ENCODE assay signal across 12 cellular contexts in the genomic region with DNA sequence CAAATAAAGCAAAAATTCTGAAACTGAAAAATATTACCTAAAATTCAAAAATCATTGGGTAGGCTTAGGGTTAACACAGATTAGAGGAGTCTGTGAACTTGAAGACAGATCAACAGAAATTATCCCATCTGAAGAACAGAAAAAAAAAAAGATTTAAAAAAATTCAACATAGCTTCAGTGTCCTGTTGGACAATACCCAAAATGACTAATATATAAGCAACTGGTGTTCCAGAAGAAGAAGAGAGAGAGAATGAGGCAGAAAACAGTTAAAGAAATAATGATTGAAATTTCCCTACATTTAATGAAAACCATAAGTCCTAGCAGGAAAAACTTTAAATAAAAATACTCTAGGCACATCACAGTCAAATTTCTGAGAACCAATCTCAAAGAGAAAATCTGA. TPM values are rescaled to one million over a fixed set of nuclear protein-coding genes. Genes with fewer than 3 reads are reported as not detected.
DNase-seq lines count a peak whose midpoint lies in the region; ATAC-seq, FAIRE-seq and TF ChIP-seq lines count a peak whose summit lies in the region.
"Had no signal": no experiment of that assay in that cellular context is flagged by ENCODE, and none has a peak within 500 bp of the region (broad histone marks: within the 10 kb centered on the region; RNA-seq: fewer than 3 reads in every experiment).

No MANE protein-coding gene starts in this region.

- H3K27ac Mint-ChIP-seq in astrocyte (ENCODE audit: unreplicated experiment) = no peak overlapping the region

- no peak overlapping the region for H3K4me2 ChIP-seq in astrocyte (ENCODE audit: low read length)

- no peak overlapping the region for H3K9ac ChIP-seq in astrocyte (ENCODE audit: low read length)

- H3K4me3 Mint-ChIP-seq in astrocyte (ENCODE audit: unreplicated experiment) = no peak overlapping the region
- H3K4me3 Mint-ChIP-seq: CD8-positive, alpha-beta memory T cell; H9 had no signal

- H3K9me3 Mint-ChIP-seq in astrocyte (ENCODE audit: unreplicated experiment) = no peaks in the 10 kb centered on the region
- H3K9me3 Mint-ChIP-seq: CD8-positive, alpha-beta memory T cell; H9 had no signal

- H3K4me3 ChIP-seq in AG10803 (ENCODE audit: low read length) = no peak overlapping the region
- no peak overlapping the region for H3K4me3 ChIP-seq in astrocyte (ENCODE audit: insufficient read depth, low read depth, low read length)
- no peak overlapping the region for H3K4me3 ChIP-seq in fibroblast of pulmonary artery (replicated peaks; ENCODE audit: low read depth, low read length)
- no peak overlapping the region for H3K4me3 ChIP-seq in right cardiac atrium (ENCODE audit: low read length)

- intact Hi-C loops in right cardiac atrium (cut with DNase I) (no loop called here), cardiac septum (cut with DNase I) (no loop called here)

- peaks cover 16% of the 10 kb centered on the region for H3K36me3 Mint-ChIP-seq in astrocyte (ENCODE audit: low read depth, unreplicated experiment)

- peaks cover 9% of the 10 kb centered on the region for H3K79me2 ChIP-seq in astrocyte (ENCODE audit: insufficient read depth, low read length)

- DNase-seq in AG10803 (ENCODE audit: low read depth) (peak; percentile 28), HCEC 1CT (peak; percentile 48), astrocyte (ENCODE audit: low read depth) (peak; percentile 5), fibroblast of pulmonary artery (ENCODE audit: low read depth) (peak; percentile 6), right cardiac atrium (no peak), cardiac septum (ENCODE audit: low spot score) (no peak), kidney tubule cell (ENCODE audit: low spot score) (no peak)
- DNase-seq: CD8-positive, alpha-beta memory T cell; H9 had no signal

- H2AFZ ChIP-seq in astrocyte (ENCODE audit: low read depth, low read length) = no peak overlapping the region

- no peaks in the 10 kb centered on the region for H3K27me3 Mint-ChIP-seq in astrocyte (ENCODE audit: low read depth, unreplicated experiment)
- H3K27me3 Mint-ChIP-seq: CD8-positive, alpha-beta memory T cell had no signal

- H3K27me3 ChIP-seq in astrocyte (ENCODE audit: insufficient read depth, low read length) = no peaks in the 10 kb centered on the region
- H3K27me3 ChIP-seq in right cardiac atrium (ENCODE audit: control insufficient read depth, insufficient read depth) = no peaks in the 10 kb centered on the region
- H3K27me3 ChIP-seq: BE2C had no signal

- no peaks in the 10 kb centered on the region for H3K4me1 Mint-ChIP-seq in astrocyte (ENCODE audit: low read depth, unreplicated experiment)

- H3K36me3 ChIP-seq in astrocyte (ENCODE audit: insufficient read depth, low read length) = peaks cover 29% of the 10 kb centered on the region

- TF ChIP-seq CTCF in AG10803 (conservative IDR thresholded peaks at IDR 0.05; ENCODE audit: low read length) = no peak
- TF ChIP-seq CTCF in astrocyte (IDR thresholded peaks at IDR 0.05; ENCODE audit: insufficient read depth, low read depth, low read length) = no peak
- no peak for TF ChIP-seq CTCF in fibroblast of pulmonary artery (IDR thresholded peaks at IDR 0.05; ENCODE audit: low read length, missing control alignments)

- no peak for FAIRE-seq in astrocyte (lab: Jason Lieb, UNC)
- FAIRE-seq: RCC 7860 had no signal

- H4K20me1 ChIP-seq in astrocyte (ENCODE audit: insufficient read depth, low read length) = no peaks in the 10 kb centered on the region

- H3K27ac ChIP-seq in astrocyte (ENCODE audit: low read depth, low read length) (no peak overlapping the region), right cardiac atrium (ENCODE audit: low read length) (no peak overlapping the region)

- ATAC-seq in right cardiac atrium (no peak), HG03460 (IDR thresholded peaks at IDR 0.05; ENCODE audit: unreplicated experiment) (no peak)

- no peaks in the 10 kb centered on the region for H3K9me3 ChIP-seq in astrocyte (ENCODE audit: insufficient read depth, low read depth, low read length)
- no peaks in the 10 kb centered on the region for H3K9me3 ChIP-seq in right cardiac atrium (ENCODE audit: control insufficient read depth, low read length)
- H3K9me3 ChIP-seq: BE2C had no signal

- no peaks in the 10 kb centered on the region for H3K4me1 ChIP-seq in astrocyte (ENCODE audit: insufficient read depth, low read length)
- H3K4me1 ChIP-seq in right cardiac atrium (ENCODE audit: control insufficient read depth, insufficient read depth, low read length) = no peaks in the 10 kb centered on the region
- H3K4me1 ChIP-seq: BE2C had no signal

RNA-seq across cellular contexts. Expression of a gene that starts 31.5 kb away (rescaled TPM):
- total RNA-seq in astrocyte (131 and 135 TPM in 2 replicates), right cardiac atrium (10 to 100 TPM; 45.7 to 62.7 (median 55.6) TPM), cardiac septum (53.4 TPM)
- 54.9 TPM for polyA plus RNA-seq in right cardiac atrium

RNA-seq across cellular contexts. Expression of a gene that starts 38.8 kb away (rescaled TPM):
- total RNA-seq in astrocyte = 62.7 and 68.2 TPM in 2 replicates
- total RNA-seq in right cardiac atrium = 10 to 100 TPM; 42.9 to 49.7 (median 45.7) TPM
- 34.5 TPM for polyA plus RNA-seq in right cardiac atrium
- 61.3 TPM for total RNA-seq in cardiac septum

Comparison
In these comparisons a context has a peak if more than half of its experiments do, and no peak if none do; other contexts are left out.
1. DNase-seq: peak in AG10803 (single experiment), HCEC 1CT (single experiment), astrocyte (single experiment) and fibroblast of pulmonary artery (single experiment); none in right cardiac atrium (0 of 3), cardiac septum (single experiment) and kidney tubule cell (single experiment).